ENCODE assay signal across 32 cellular contexts in genomic region chr5:78781611-78782356, GRCh38.
"Had no signal": no experiment of that assay in that cellular context is flagged by ENCODE, and none has a peak within 500 bp of the region (broad histone marks: within the 10 kb centered on the region; RNA-seq: fewer than 3 reads in every experiment).

No MANE protein-coding gene starts in this region.

- H3K4me1 Mint-ChIP-seq: activated CD4-positive, alpha-beta memory T cell treated with anti-CD3 and anti-CD28 coated beads, Interleukin-2, amount 10 ng/mL, durations not matched to agents 7 days and 5 days; activated naive CD4-positive, alpha-beta T cell treated with anti-CD3 and anti-CD28 coated beads, Interleukin-2, amount 50 U/mL, for 24 hours; activated T-helper 17 cell treated with anti-CD3 and anti-CD28 coated beads, Interleukin-2, amount 50 U/mL, for 72 hours had no signal

- ATAC-seq: activated CD8-positive, alpha-beta memory T cell treated with anti-CD3 and anti-CD28 coated beads, Interleukin-2, amount 10 ng/mL, durations not matched to agents 7 days and 5 days; activated T-cell treated with anti-CD3 and anti-CD28 coated beads, Interleukin-2, amount 50 U/mL, for 72 hours; activated T-helper 17 cell treated with anti-CD3 and anti-CD28 coated beads, Interleukin-2, amount 50 U/mL, for 72 hours; Panc1 had no signal

- H3K4me2 ChIP-seq: KMS-11 had no signal

- H3K36me3 ChIP-seq: ascending aorta, cardiac muscle cell, WERI-Rb-1 had no signal

- H3K27me3 Mint-ChIP-seq: activated CD4-positive, alpha-beta memory T cell treated with anti-CD3 and anti-CD28 coated beads, Interleukin-2, amount 10 ng/mL, durations not matched to agents 7 days and 5 days; activated CD8-positive, alpha-beta memory T cell treated with anti-CD3 and anti-CD28 coated beads, Interleukin-2, amount 10 ng/mL, durations not matched to agents 7 days and 5 days; activated naive CD4-positive, alpha-beta T cell treated with anti-CD3 and anti-CD28 coated beads, Interleukin-2, amount 50 U/mL, for 24 hours; activated naive CD8-positive, alpha-beta T cell treated with anti-CD3 and anti-CD28 coated beads, Interleukin-2, amount 10 ng/mL, durations not matched to agents 7 days and 5 days; activated T-helper 17 cell treated with anti-CD3 and anti-CD28 coated beads, Interleukin-2, amount 50 U/mL, for 72 hours; central memory CD8-positive, alpha-beta T cell had no signal

- H3K27me3 ChIP-seq: ascending aorta, cardiac muscle cell had no signal

- H3K27ac Mint-ChIP-seq: activated CD4-positive, alpha-beta memory T cell treated with anti-CD3 and anti-CD28 coated beads, Interleukin-2, amount 10 ng/mL, durations not matched to agents 7 days and 5 days; activated CD8-positive, alpha-beta memory T cell treated with anti-CD3 and anti-CD28 coated beads, Interleukin-2, amount 10 ng/mL, durations not matched to agents 7 days and 5 days; activated naive CD4-positive, alpha-beta T cell treated with anti-CD3 and anti-CD28 coated beads, Interleukin-2, amount 50 U/mL, for 24 hours; activated naive CD8-positive, alpha-beta T cell treated with anti-CD3 and anti-CD28 coated beads, Interleukin-2, amount 10 ng/mL, durations not matched to agents 7 days and 5 days; activated T-cell treated with anti-CD3 and anti-CD28 coated beads, Interleukin-2, amount 50 U/mL, for 72 hours; activated T-helper 17 cell treated with anti-CD3 and anti-CD28 coated beads, Interleukin-2, amount 50 U/mL, for 72 hours had no signal

- H3K4me3 Mint-ChIP-seq: activated CD4-positive, alpha-beta memory T cell treated with anti-CD3 and anti-CD28 coated beads, Interleukin-2, amount 10 ng/mL, durations not matched to agents 7 days and 5 days; activated CD8-positive, alpha-beta memory T cell treated with anti-CD3 and anti-CD28 coated beads, Interleukin-2, amount 10 ng/mL, durations not matched to agents 7 days and 5 days; activated naive CD4-positive, alpha-beta T cell treated with anti-CD3 and anti-CD28 coated beads, Interleukin-2, amount 50 U/mL, for 24 hours; activated naive CD8-positive, alpha-beta T cell treated with anti-CD3 and anti-CD28 coated beads, Interleukin-2, amount 10 ng/mL, durations not matched to agents 7 days and 5 days; activated T-cell treated with anti-CD3 and anti-CD28 coated beads, Interleukin-2, amount 50 U/mL, for 72 hours; activated T-helper 17 cell treated with anti-CD3 and anti-CD28 coated beads, Interleukin-2, amount 50 U/mL, for 72 hours; central memory CD8-positive, alpha-beta T cell had no signal

- H3K9ac ChIP-seq: KMS-11 had no signal

- H3K9me3 Mint-ChIP-seq: activated CD4-positive, alpha-beta memory T cell treated with anti-CD3 and anti-CD28 coated beads, Interleukin-2, amount 10 ng/mL, durations not matched to agents 7 days and 5 days; activated naive CD8-positive, alpha-beta T cell treated with anti-CD3 and anti-CD28 coated beads, Interleukin-2, amount 10 ng/mL, durations not matched to agents 7 days and 5 days; activated T-helper 17 cell treated with anti-CD3 and anti-CD28 coated beads, Interleukin-2, amount 50 U/mL, for 72 hours; central memory CD8-positive, alpha-beta T cell had no signal

- DNase-seq: activated CD4-positive, alpha-beta memory T cell treated with anti-CD3 and anti-CD28 coated beads, Interleukin-2, amount 10 ng/mL, durations not matched to agents 7 days and 5 days; activated CD4-positive, alpha-beta T cell treated with anti-CD3 and anti-CD28 coated beads for 1 hour; activated CD4-positive, alpha-beta T cell treated with anti-CD3 and anti-CD28 coated beads for 48 hours; activated CD4-positive, CD25-positive, alpha-beta regulatory T cell; activated CD8-positive, alpha-beta memory T cell treated with anti-CD3 and anti-CD28 coated beads for 24 hours; activated CD8-positive, alpha-beta memory T cell treated with anti-CD3 and anti-CD28 coated beads, Interleukin-2, amount 10 ng/mL, durations not matched to agents 7 days and 5 days; activated CD8-positive, alpha-beta memory T cell treated with anti-CD3 and anti-CD28 coated beads, Interleukin-2, amount 50 U/mL, for 48 hours; activated effector memory CD4-positive, alpha-beta T cell treated with anti-CD3 and anti-CD28 coated beads, Interleukin-2, amount 50 U/mL, for 16 hours; activated naive CD4-positive, alpha-beta T cell; activated naive CD8-positive, alpha-beta T cell treated with anti-CD3 and anti-CD28 coated beads, Interleukin-2, amount 10 ng/mL, durations not matched to agents 7 days and 5 days; activated T-cell treated with anti-CD3 and anti-CD28 coated beads, Interleukin-2, amount 50 U/mL, for 72 hours; amygdala; MM.1S; MV-4-11; NCI-H1092 treated with DMSO at 0.1 percent for 48 hours; NCI-H1417; NCI-H146; NCI-H187 treated with DMSO at 0.1 percent for 48 hours; NCI-H2081 treated with DMSO at 0.1 percent for 48 hours; NCI-H226; NCI-H446 treated with DMSO at 0.1 percent for 48 hours; SHP77 treated with DMSO at 0.1 percent for 48 hours; SW 1271; T1000; WERI-Rb-1 had no signal

- H3K4me3 ChIP-seq: ascending aorta, cardiac muscle cell had no signal

- H3K27ac ChIP-seq: ascending aorta, cardiac muscle cell, KMS-11, WERI-Rb-1 had no signal

- H3K4me1 ChIP-seq: ascending aorta had no signal
